ENCODE assay signal across 17 cellular contexts in the genomic region with DNA sequence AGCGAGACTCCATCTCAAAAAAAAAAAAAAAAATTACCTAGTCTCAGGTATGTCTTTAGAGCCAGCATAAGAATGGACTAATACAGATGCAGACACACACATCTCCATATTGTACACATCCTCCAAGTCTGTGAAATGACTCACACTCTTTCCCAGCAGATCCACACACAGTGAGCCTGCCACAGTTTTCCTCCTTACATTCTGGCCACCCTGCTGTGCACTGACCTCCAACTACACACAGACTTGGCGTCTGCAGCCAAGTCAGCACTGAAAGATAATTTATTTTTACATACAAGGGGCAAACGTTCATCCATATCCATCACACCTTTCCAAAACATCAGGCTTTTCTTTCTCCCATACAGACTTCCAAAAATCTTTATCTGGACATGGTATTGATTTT.
DNase-seq lines count a peak whose midpoint lies in the region; ATAC-seq and TF ChIP-seq lines count a peak whose summit lies in the region.
"Had no signal": no experiment of that assay in that cellular context is flagged by ENCODE, and none has a peak within 500 bp of the region (broad histone marks: within the 10 kb centered on the region; RNA-seq: fewer than 3 reads in every experiment).

No MANE protein-coding gene starts in this region.

- intact Hi-C loops in mammary epithelial cell (cut with micrococcal nuclease), result no loop called here

- no peaks in the 10 kb centered on the region for H3K27me3 ChIP-seq in mammary epithelial cell (ENCODE audit: insufficient read depth, low read length)
- H3K27me3 ChIP-seq: ascending aorta; BLaER1 treated with 17β-estradiol and CSF1 and Interleukin-3, amounts not matched to agents 10 nM and 100 nM had no signal

- H3K27ac ChIP-seq in mammary epithelial cell (ENCODE audit: insufficient read depth, low read depth, low read length), result no peak overlapping the region
- H3K27ac ChIP-seq: ascending aorta; BLaER1 treated with 17β-estradiol and CSF1 and Interleukin-3, amounts not matched to agents 10 nM and 100 nM; WERI-Rb-1 had no signal

- no peaks in the 10 kb centered on the region for H4K20me1 ChIP-seq in mammary epithelial cell (ENCODE audit: insufficient read depth, low read length)
- H4K20me1 ChIP-seq: BLaER1 treated with 17β-estradiol and CSF1 and Interleukin-3, amounts not matched to agents 10 nM and 100 nM had no signal

- dilution Hi-C loops in mammary epithelial cell (cut with HindIII; ENCODE audit: low sequenced_read_pairs), result no loop called here

- WGBS in mammary epithelial cell (ENCODE audit: low coverage, missing lambda C conversion rate), result 47% methylated on average over 2 of the region's 3 CpGs

- in situ Hi-C loops in mammary epithelial cell (cut with MboI; ENCODE audit: low sequenced_read_pairs in 2 of 2), result no loop called here

- no peak overlapping the region for H3K4me3 ChIP-seq in mammary epithelial cell (replicated peaks in 1 of 3; ENCODE audit: insufficient read depth in 1 of 3, low read depth in 2 of 3, low read length in 3 of 3)
- H3K4me3 ChIP-seq: ascending aorta; BLaER1 treated with 17β-estradiol and CSF1 and Interleukin-3, amounts not matched to agents 10 nM and 100 nM had no signal

- H3K79me2 ChIP-seq in mammary epithelial cell (ENCODE audit: insufficient read depth, low read length), result no peaks in the 10 kb centered on the region

- DNase-seq in AG20443 (ENCODE audit: low spot score), result peak; percentile 71
- peak; percentile 66 for DNase-seq in LHCN-M2 (ENCODE audit: low read depth)
- DNase-seq in mammary epithelial cell, result peak; percentile 21
- DNase-seq in kidney tubule cell (ENCODE audit: low spot score), result peak; percentile 47
- DNase-seq in epidermal melanocyte (ENCODE audit: insufficient read length, low spot score), result no peak
- no peak for DNase-seq in activated effector memory CD4-positive, alpha-beta T cell treated with Interleukin-2 at 50 U/mL for 16 hours
- DNase-seq: activated gamma-delta T cell treated with Interleukin-2 at 50 U/mL for 16 hours; DND-41; effector CD4-positive, alpha-beta T cell; NCI-H1105 treated with DMSO at 0.1 percent for 48 hours; NCI-H2227 treated with DMSO at 0.1 percent for 48 hours; substantia nigra; WERI-Rb-1 had no signal

- no peaks in the 10 kb centered on the region for H3K36me3 ChIP-seq in mammary epithelial cell (ENCODE audit: insufficient read depth, low read length)
- H3K36me3 ChIP-seq: ascending aorta; BLaER1 treated with 17β-estradiol and CSF1 and Interleukin-3, amounts not matched to agents 10 nM and 100 nM; WERI-Rb-1 had no signal

- no peak overlapping the region for H3K9ac ChIP-seq in mammary epithelial cell (ENCODE audit: insufficient read depth, low read length)
- H3K9ac ChIP-seq: BLaER1 treated with 17β-estradiol and CSF1 and Interleukin-3, amounts not matched to agents 10 nM and 100 nM had no signal

- BruUV-seq in mammary epithelial cell (replicated peaks; lab: Mats Ljungman, UMichigan), result no TSS peak

- no peak for ATAC-seq in GM18867 (IDR thresholded peaks at IDR 0.05; ENCODE audit: unreplicated experiment)
- no peak for ATAC-seq in GM18861 (IDR thresholded peaks at IDR 0.05; ENCODE audit: unreplicated experiment)

- TF ChIP-seq CTCF in mammary epithelial cell (conservative IDR thresholded peaks at IDR 0.05 in 1 of 2, IDR thresholded peaks at IDR 0.05 in 1 of 2; ENCODE audit: extremely low read depth in 1 of 2, insufficient read depth in 1 of 2, low read depth in 1 of 2, low read length in 2 of 2), result no peak

- H2AFZ ChIP-seq in mammary epithelial cell (ENCODE audit: low read depth, low read length), result no peak overlapping the region

- no peaks in the 10 kb centered on the region for H3K4me1 ChIP-seq in mammary epithelial cell (ENCODE audit: insufficient read depth, low read length)
- H3K4me1 ChIP-seq: ascending aorta; BLaER1 treated with 17β-estradiol and CSF1 and Interleukin-3, amounts not matched to agents 10 nM and 100 nM had no signal

- H3K4me2 ChIP-seq in mammary epithelial cell (ENCODE audit: insufficient read depth, low read depth, low read length), result no peak overlapping the region
- H3K4me2 ChIP-seq: BLaER1 treated with 17β-estradiol and CSF1 and Interleukin-3, amounts not matched to agents 10 nM and 100 nM had no signal

- CTCF ChIA-PET in mammary epithelial cell (lab: Charles Lee; ENCODE audit: low non-redundant PET), result no interaction called here

- no peaks in the 10 kb centered on the region for H3K9me3 ChIP-seq in mammary epithelial cell (replicated peaks; ENCODE audit: insufficient read depth, low read length)

Comparison
In these comparisons a context has a peak if more than half of its experiments do, and no peak if none do; other contexts are left out.
1. DNase-seq: peak in AG20443 (single experiment), LHCN-M2 (single experiment), mammary epithelial cell (single experiment) and kidney tubule cell (single experiment); none in epidermal melanocyte (single experiment) and activated effector memory CD4-positive, alpha-beta T cell treated with Interleukin-2 at 50 U/mL for 16 hours (single experiment).